36 cellular contexts compared by ENCODE assay signal in genomic region chr15:28726102-28726501, GRCh38. TPM values are rescaled to one million over a fixed set of nuclear protein-coding genes. Genes with fewer than 3 reads are reported as not detected.
"Had no signal": no experiment of that assay in that cellular context is flagged by ENCODE, and none has a peak within 500 bp of the region (broad histone marks: within the 10 kb centered on the region; RNA-seq: fewer than 3 reads in every experiment).

No MANE protein-coding gene starts in this region.

- H3K9me3 ChIP-seq: MG63 had no signal

- DNase-seq: Karpas-422, Kasumi-1, MG63, MM.1S, NCI-H1048, NCI-H1092, NCI-H1092 treated with DMSO at 0.1 percent for 48 hours, NCI-H1105, NCI-H1105 treated with DMSO at 0.1 percent for 48 hours, NCI-H1417, NCI-H1417 treated with DMSO at 0.1 percent for 48 hours, NCI-H1436, NCI-H1436 treated with DMSO at 0.1 percent for 48 hours, NCI-H146, NCI-H1694, NCI-H1694 treated with DMSO at 0.1 percent for 48 hours, NCI-H187, NCI-H187 treated with DMSO at 0.1 percent for 48 hours, NCI-H1930, NCI-H2029, NCI-H2029 treated with DMSO at 0.1 percent for 48 hours, NCI-H2081, NCI-H2081 treated with DMSO at 0.1 percent for 48 hours, NCI-H2107, NCI-H2171, NCI-H2171 treated with DMSO at 0.1 percent for 48 hours, NCI-H2227 treated with DMSO at 0.1 percent for 48 hours, NCI-H226, NCI-H345, NCI-H446, NCI-H446 treated with DMSO at 0.1 percent for 48 hours, NCI-H510A, NCI-H510A treated with DMSO at 0.1 percent for 48 hours, NCI-H524 had no signal

- H3K36me3 ChIP-seq: MG63 had no signal

- H3K4me3 ChIP-seq: MG63 had no signal

RNA-seq across cellular contexts. Expression of gene GOLGA8M, which starts 13.9 kb away (rescaled TPM):
- total RNA-seq: M059J, NCI-H460 had no signal
